Comparison of ENCODE assay signal across 16 cellular contexts in genomic region chr1:101060992-101061391, GRCh38. TPM values are rescaled to one million over a fixed set of nuclear protein-coding genes. Genes with fewer than 3 reads are reported as not detected.
DNase-seq lines count a peak whose midpoint lies in the region; ATAC-seq and TF ChIP-seq lines count a peak whose summit lies in the region.
"Had no signal": no experiment of that assay in that cellular context is flagged by ENCODE, and none has a peak within 500 bp of the region (broad histone marks: within the 10 kb centered on the region; RNA-seq: fewer than 3 reads in every experiment).

No MANE protein-coding gene starts in this region.

- H3K27me3 Mint-ChIP-seq in activated naive CD4-positive, alpha-beta T cell treated with anti-CD3 and anti-CD28 coated beads for 36 hours (ENCODE audit: low read depth), result no peaks in the 10 kb centered on the region
- H3K27me3 Mint-ChIP-seq: activated naive CD4-positive, alpha-beta T cell treated with anti-CD3 and anti-CD28 coated beads, Interleukin-2, amount 50 U/mL, for 24 hours; effector memory CD8-positive, alpha-beta T cell had no signal

- DNase-seq in GM10248 (ENCODE audit: extremely low spot score) (peak; percentile 14), pons (ENCODE audit: low spot score) (no peak), Ammon's horn (ENCODE audit: low spot score) (no peak)
- no peak for DNase-seq in activated naive CD4-positive, alpha-beta T cell treated with anti-CD3 and anti-CD28 coated beads for 36 hours
- DNase-seq: activated CD8-positive, alpha-beta memory T cell treated with anti-CD3 and anti-CD28 coated beads, Interleukin-2, amount 50 U/mL, for 4 hours; effector memory CD8-positive, alpha-beta T cell; foreskin keratinocyte; H7; midbrain; NCI-H187; NCI-H69 had no signal

- H3K36me3 Mint-ChIP-seq in activated naive CD4-positive, alpha-beta T cell treated with anti-CD3 and anti-CD28 coated beads for 36 hours (ENCODE audit: low read depth), result peaks cover 8% of the 10 kb centered on the region

- ATAC-seq in GM19372 (IDR thresholded peaks at IDR 0.05; ENCODE audit: low read depth, unreplicated experiment) (peak; percentile 71), HG02885 (IDR thresholded peaks at IDR 0.05; ENCODE audit: poor library complexity, unreplicated experiment) (peak; percentile 76), HG03565 (IDR thresholded peaks at IDR 0.05; ENCODE audit: unreplicated experiment) (peak; percentile 68), HG02970 (IDR thresholded peaks at IDR 0.05; ENCODE audit: low FRiP score, unreplicated experiment) (no peak)
- ATAC-seq: effector memory CD8-positive, alpha-beta T cell; foreskin keratinocyte had no signal

- POLR2A ChIA-PET in GM10248 (lab: Yijun Ruan, JAX), result no interaction called here

- peaks cover 24% of the 10 kb centered on the region for H3K4me1 Mint-ChIP-seq in activated naive CD4-positive, alpha-beta T cell treated with anti-CD3 and anti-CD28 coated beads for 36 hours (ENCODE audit: low read depth)

- intact Hi-C loops in activated naive CD4-positive, alpha-beta T cell treated with anti-CD3 and anti-CD28 coated beads for 36 hours (cut with micrococcal nuclease), result no loop called here

- peaks cover 4% of the 10 kb centered on the region for H3K9me3 Mint-ChIP-seq in activated naive CD4-positive, alpha-beta T cell treated with anti-CD3 and anti-CD28 coated beads for 36 hours
- H3K9me3 Mint-ChIP-seq: effector memory CD8-positive, alpha-beta T cell had no signal

- no peak overlapping the region for H3K27ac Mint-ChIP-seq in activated naive CD4-positive, alpha-beta T cell treated with anti-CD3 and anti-CD28 coated beads for 36 hours
- H3K27ac Mint-ChIP-seq: activated naive CD4-positive, alpha-beta T cell treated with anti-CD3 and anti-CD28 coated beads, Interleukin-2, amount 50 U/mL, for 24 hours had no signal

- CTCF ChIA-PET in GM10248 (lab: Yijun Ruan, JAX), result interaction anchor here (1.0 to 1.7 kb wide), 2 partner anchors 9 to 228 kb away, joined by 3 to 4 read pairs; no protein-coding TSS in a partner anchor
- CTCF ChIA-PET in activated naive CD4-positive, alpha-beta T cell treated with anti-CD3 and anti-CD28 coated beads for 36 hours (lab: Charles Lee), result interaction anchor here (0.6 to 0.8 kb wide), 3 partner anchors 9 to 382 kb away, joined by 3 to 4 read pairs (median 3); no protein-coding TSS in a partner anchor

- no peak overlapping the region for H3K4me3 Mint-ChIP-seq in activated naive CD4-positive, alpha-beta T cell treated with anti-CD3 and anti-CD28 coated beads for 36 hours
- H3K4me3 Mint-ChIP-seq: activated naive CD4-positive, alpha-beta T cell treated with anti-CD3 and anti-CD28 coated beads, Interleukin-2, amount 50 U/mL, for 24 hours; effector memory CD8-positive, alpha-beta T cell had no signal

- TF ChIP-seq CTCF in GM10248 (IDR thresholded peaks at IDR 0.05; ENCODE audit: control extremely low read depth, extremely low read depth, low read depth, missing control alignments), result no peak

RNA-seq across cellular contexts. Expression of gene DPH5, which starts 35.4 kb away (rescaled TPM):
- total RNA-seq in activated naive CD4-positive, alpha-beta T cell treated with anti-CD3 and anti-CD28 coated beads for 36 hours, result 10 to 100 TPM; 61.7 to 66.3 TPM
